Comparison of ENCODE assay signal across 1 cellular context in genomic region chr20:58890073-58890453, GRCh38.
TF ChIP-seq lines count a peak whose summit lies in the region.

No MANE protein-coding gene starts in this region.

TF ChIP-seq in K562, 482 proteins besides CTCF, POLR2A, EP300 and RAD21:
- no peak for TF ChIP-seq ZFP91 (CRISPR knock-in tag; IDR thresholded peaks at IDR 0.05)
- TF ChIP-seq MAX (CRISPR knock-in tag; IDR thresholded peaks at IDR 0.05): peak; percentile 35; the same call in 1 of the 2 replicates
